In the genomic region with DNA sequence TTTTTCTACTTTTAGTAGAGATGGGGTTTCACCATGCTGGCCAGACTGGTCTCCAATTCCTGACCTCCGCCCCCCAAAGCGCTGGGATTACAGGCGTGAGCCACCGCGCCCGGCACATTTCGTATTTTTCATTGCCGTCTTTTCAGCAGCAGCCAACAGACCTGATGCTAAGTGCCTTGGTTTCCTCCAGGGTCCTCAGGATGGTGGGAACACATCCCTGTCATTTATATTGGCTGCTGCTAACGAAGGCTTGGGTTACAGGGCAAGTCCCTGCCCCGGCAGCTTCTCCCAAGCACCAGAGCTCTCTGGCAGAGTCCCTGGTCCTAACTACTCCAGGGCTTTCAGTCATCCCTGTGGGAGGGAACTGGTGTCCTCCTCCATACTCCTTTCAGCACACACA, we compare ENCODE assay signal across 12 cellular contexts. TPM values are rescaled to one million over a fixed set of nuclear protein-coding genes. Genes with fewer than 3 reads are reported as not detected.
A peak's percentile ranks its signal among the peaks of the same experiment; 100 is the strongest.
DNase-seq lines count a peak whose midpoint lies in the region; ATAC-seq and TF ChIP-seq lines count a peak whose summit lies in the region.
"Had no signal": no experiment of that assay in that cellular context is flagged by ENCODE, and none has a peak within 500 bp of the region (broad histone marks: within the 10 kb centered on the region; RNA-seq: fewer than 3 reads in every experiment).

No MANE protein-coding gene starts in this region.

- no peak for DNase-seq in CD4-positive, alpha-beta memory T cell
- DNase-seq in H9 (no peak), nephron progenitor cell (no peak), NCI-H1092 (lab: John Stamatoyannopoulos, UW) (no peak), AG08396 (ENCODE audit: low spot score) (no peak), NCI-H1436 (lab: John Stamatoyannopoulos, UW) (no peak)
- DNase-seq in activated naive CD8-positive, alpha-beta T cell treated with anti-CD3 and anti-CD28 coated beads, Interleukin-2, amount 50 U/mL, for 24 hours, result no peak
- DNase-seq: activated CD4-positive, alpha-beta T cell treated with anti-CD3 and anti-CD28 coated beads, Interleukin-2, amount 50 U/mL, for 4 hours; GDM1; hippocampal formation; NCI-H2171 treated with DMSO at 0.1 percent for 48 hours had no signal

- intact Hi-C loops in CD4-positive, alpha-beta memory T cell (cut with micrococcal nuclease), result no loop called here

- POLR2A ChIA-PET in CD4-positive, alpha-beta memory T cell (lab: Charles Lee; ENCODE audit: partially characterized antibody), result interaction anchor here (0.9 to 19.8 kb wide), 9 partner anchors 15 to 120 kb away, joined by 3 to 620 read pairs (median 5); a partner anchor contains a TSS

- H3K36me3 Mint-ChIP-seq in CD4-positive, alpha-beta memory T cell, result peaks cover under 1 to 3% of the 10 kb centered on the region in 2 donors
- H3K36me3 Mint-ChIP-seq in H9 (ENCODE audit: insufficient read depth in 1 of 3, low read depth in 3 of 3) (no peaks in the 10 kb centered on the region; a peak in 1 of 7 replicates), nephron progenitor cell (ENCODE audit: low read depth) (no peaks in the 10 kb centered on the region)
- H3K36me3 Mint-ChIP-seq in activated naive CD8-positive, alpha-beta T cell treated with anti-CD3 and anti-CD28 coated beads, Interleukin-2, amount 50 U/mL, for 24 hours (ENCODE audit: low read depth), result peaks cover under 1% of the 10 kb centered on the region

- H3K27me3 Mint-ChIP-seq in CD4-positive, alpha-beta memory T cell, result no peaks in the 10 kb centered on the region
- H3K27me3 Mint-ChIP-seq in H9 (ENCODE audit: low read depth), result peaks cover 72% of the 10 kb centered on the region
- no peaks in the 10 kb centered on the region for H3K27me3 Mint-ChIP-seq in activated naive CD8-positive, alpha-beta T cell treated with anti-CD3 and anti-CD28 coated beads, Interleukin-2, amount 50 U/mL, for 24 hours
- H3K27me3 Mint-ChIP-seq in nephron progenitor cell (ENCODE audit: low read depth, poor library complexity), result peaks cover 66% of the 10 kb centered on the region

- H3T11ph ChIP-seq in H9 (ENCODE audit: low read length), result no peak overlapping the region

- no peak overlapping the region for H2BK15ac ChIP-seq in H9 (ENCODE audit: low read depth, low read length)

- no peak overlapping the region for H2AK5ac ChIP-seq in H9 (ENCODE audit: insufficient read length, low read length)

- no peak overlapping the region for H2AFZ ChIP-seq in H9 (ENCODE audit: low read length)

- H3K27ac ChIP-seq in CD4-positive, alpha-beta memory T cell (ENCODE audit: low read depth, low read length), result no peak overlapping the region
- H3K27ac ChIP-seq in H9 (ENCODE audit: insufficient read length, low read depth, low read length), result no peak overlapping the region

- H3K4me1 ChIP-seq in CD4-positive, alpha-beta memory T cell (ENCODE audit: insufficient read depth, low read length), result peaks cover 62% of the 10 kb centered on the region
- no peaks in the 10 kb centered on the region for H3K4me1 ChIP-seq in H9 (ENCODE audit: insufficient read depth, low read length)

- no peak overlapping the region for H3K18ac ChIP-seq in H9 (ENCODE audit: insufficient read length, low read depth, low read length)

- H2BK5ac ChIP-seq in H9 (ENCODE audit: insufficient read length, low read length), result no peak overlapping the region

- TF ChIP-seq CTCF in H9 (conservative IDR thresholded peaks at IDR 0.05), result no peak
- no peak for TF ChIP-seq CTCF in nephron progenitor cell (IDR thresholded peaks at IDR 0.05)

- H3K23me2 ChIP-seq in H9 (ENCODE audit: insufficient read length, low read depth, low read length, poor library complexity, severe bottlenecking), result peaks cover 8% of the 10 kb centered on the region

- H4K5ac ChIP-seq in H9 (ENCODE audit: insufficient read length, low read depth, low read length), result no peak overlapping the region

- H3K79me1 ChIP-seq in H9 (ENCODE audit: insufficient read depth, low read depth, low read length, poor library complexity, severe bottlenecking), result no peaks in the 10 kb centered on the region

- H3K4me2 ChIP-seq in H9 (ENCODE audit: insufficient read depth, insufficient read length, low read length), result no peak overlapping the region

- H3K4me1 Mint-ChIP-seq in CD4-positive, alpha-beta memory T cell, result peaks cover 28 to 80% (median 56%) of the 10 kb centered on the region in 4 donors
- H3K4me1 Mint-ChIP-seq in H9 (peaks cover 16 to 19% of the 10 kb centered on the region in 2 experiments), nephron progenitor cell (peaks cover 60% of the 10 kb centered on the region)
- H3K4me1 Mint-ChIP-seq in activated naive CD8-positive, alpha-beta T cell treated with anti-CD3 and anti-CD28 coated beads, Interleukin-2, amount 50 U/mL, for 24 hours, result peaks cover 68% of the 10 kb centered on the region

- H3K14ac ChIP-seq in H9 (ENCODE audit: insufficient read depth, low read length), result no peak overlapping the region

- no peak overlapping the region for H4K91ac ChIP-seq in H9 (ENCODE audit: insufficient read length, low read depth, low read length)

- no peaks in the 10 kb centered on the region for H3K36me3 ChIP-seq in CD4-positive, alpha-beta memory T cell (ENCODE audit: insufficient read depth, low read length)

- H2BK20ac ChIP-seq in H9 (ENCODE audit: low read depth, low read length, poor library complexity, severe bottlenecking), result no peak overlapping the region

- H3K56ac ChIP-seq in H9 (ENCODE audit: insufficient read length, low read depth, low read length), result no peak overlapping the region

- no peak overlapping the region for H2BK120ac ChIP-seq in H9 (ENCODE audit: low read depth, low read length, poor library complexity, severe bottlenecking)

- H3K4me3 Mint-ChIP-seq in CD4-positive, alpha-beta memory T cell, result peak overlapping the region; percentile 87 to 98 (median 92)
- H3K4me3 Mint-ChIP-seq in H9 (peak overlapping the region; percentile 63 to 87; a peak in 3 of 5 replicates), nephron progenitor cell (peak overlapping the region; percentile 86)
- H3K4me3 Mint-ChIP-seq in activated naive CD8-positive, alpha-beta T cell treated with anti-CD3 and anti-CD28 coated beads, Interleukin-2, amount 50 U/mL, for 24 hours, result peak overlapping the region; percentile 81

- H3K9me3 Mint-ChIP-seq in CD4-positive, alpha-beta memory T cell, result peaks cover 0 to 2% (median 0%) of the 10 kb centered on the region in 8 donors
- no peaks in the 10 kb centered on the region; a peak in 1 of 5 replicates for H3K9me3 Mint-ChIP-seq in H9
- H3K9me3 Mint-ChIP-seq in activated naive CD8-positive, alpha-beta T cell treated with anti-CD3 and anti-CD28 coated beads, Interleukin-2, amount 50 U/mL, for 24 hours, result no peaks in the 10 kb centered on the region
- no peaks in the 10 kb centered on the region for H3K9me3 Mint-ChIP-seq in nephron progenitor cell

- H3K27ac Mint-ChIP-seq in CD4-positive, alpha-beta memory T cell, result peak overlapping the region in 3 of 7 donors; percentile 73 to 94 (median 88)
- H3K27ac Mint-ChIP-seq in H9 (no peak overlapping the region), nephron progenitor cell (no peak overlapping the region)
- H3K27ac Mint-ChIP-seq in activated naive CD8-positive, alpha-beta T cell treated with anti-CD3 and anti-CD28 coated beads, Interleukin-2, amount 50 U/mL, for 24 hours, result peak overlapping the region; percentile 91

- no peak overlapping the region for H4K8ac ChIP-seq in H9 (replicated peaks; ENCODE audit: insufficient read length, low read depth, low read length)

- no peak overlapping the region for H3K9ac ChIP-seq in H9 (ENCODE audit: extremely low read depth, insufficient read length, low read length)

- H3K9me3 ChIP-seq in CD4-positive, alpha-beta memory T cell (ENCODE audit: control insufficient read depth in 1 of 2, low read length in 2 of 2), result no peaks in the 10 kb centered on the region
- H3K9me3 ChIP-seq in H9 (ENCODE audit: control insufficient read depth, low read depth, low read length), result no peaks in the 10 kb centered on the region

- H3K4me3 ChIP-seq in CD4-positive, alpha-beta memory T cell (ENCODE audit: low read length in 2 of 2), result no peak overlapping the region

- no peak overlapping the region for H3K23ac ChIP-seq in H9 (ENCODE audit: insufficient read length, low read depth, low read length)

- H4K20me1 ChIP-seq in H9 (ENCODE audit: control insufficient read depth, insufficient read depth, insufficient read length), result no peaks in the 10 kb centered on the region

- CTCF ChIA-PET in CD4-positive, alpha-beta memory T cell (lab: Charles Lee; ENCODE audit: partially characterized antibody), result interaction anchor here (0.8 to 1.8 kb wide), 5 partner anchors 21 to 63 kb away, joined by 3 to 5 read pairs (median 4); no protein-coding TSS in a partner anchor

- no peaks in the 10 kb centered on the region for H3K79me2 ChIP-seq in H9 (ENCODE audit: insufficient read depth, low read length)

- no peaks in the 10 kb centered on the region for H3K27me3 ChIP-seq in CD4-positive, alpha-beta memory T cell (ENCODE audit: insufficient read depth, low read length)
- peaks cover 10% of the 10 kb centered on the region for H3K27me3 ChIP-seq in H9 (ENCODE audit: insufficient read depth, low read length)

- no peak overlapping the region for H2BK12ac ChIP-seq in H9 (ENCODE audit: insufficient read length, low read depth, low read length)

- ATAC-seq in activated naive CD8-positive, alpha-beta T cell treated with anti-CD3 and anti-CD28 coated beads, Interleukin-2, amount 50 U/mL, for 24 hours, result no peak
- ATAC-seq: esophagus mucosa had no signal

- no peak overlapping the region for H3K4ac ChIP-seq in H9 (ENCODE audit: low read depth, low read length)

- WGBS in H9 (ENCODE audit: extremely low coverage, insufficient read length, low lambda C conversion rate), result no CpG with 5 or more reads among the region's 10 CpGs

RNA-seq across cellular contexts. Expression of a gene that starts 1.5 kb away (rescaled TPM):
- total RNA-seq in CD4-positive, alpha-beta memory T cell, result 10 to 100 TPM; 19.5 to 22.5 TPM
- polyA plus RNA-seq in CD4-positive, alpha-beta memory T cell, result 10 to 100 TPM in 1 of 2 donors, 1 to 10 TPM in 1; 4.0 to 20.5 TPM
- total RNA-seq in H9 (2021), result 7.7 and 9.9 TPM in 2 replicates

RNA-seq across cellular contexts. Expression of a gene that starts 23.4 kb away (rescaled TPM):
- total RNA-seq in CD4-positive, alpha-beta memory T cell, result 100 to 1,000 TPM; 101 to 103 TPM
- 10 to 100 TPM in 1 of 2 donors, 1 to 10 TPM in 1; 6.2 to 11.1 TPM for polyA plus RNA-seq in CD4-positive, alpha-beta memory T cell
- 25.8 and 26.7 TPM in 2 replicates for total RNA-seq in H9 (2021)
